Comparison of ENCODE assay signal across 38 cellular contexts in the genomic region with DNA sequence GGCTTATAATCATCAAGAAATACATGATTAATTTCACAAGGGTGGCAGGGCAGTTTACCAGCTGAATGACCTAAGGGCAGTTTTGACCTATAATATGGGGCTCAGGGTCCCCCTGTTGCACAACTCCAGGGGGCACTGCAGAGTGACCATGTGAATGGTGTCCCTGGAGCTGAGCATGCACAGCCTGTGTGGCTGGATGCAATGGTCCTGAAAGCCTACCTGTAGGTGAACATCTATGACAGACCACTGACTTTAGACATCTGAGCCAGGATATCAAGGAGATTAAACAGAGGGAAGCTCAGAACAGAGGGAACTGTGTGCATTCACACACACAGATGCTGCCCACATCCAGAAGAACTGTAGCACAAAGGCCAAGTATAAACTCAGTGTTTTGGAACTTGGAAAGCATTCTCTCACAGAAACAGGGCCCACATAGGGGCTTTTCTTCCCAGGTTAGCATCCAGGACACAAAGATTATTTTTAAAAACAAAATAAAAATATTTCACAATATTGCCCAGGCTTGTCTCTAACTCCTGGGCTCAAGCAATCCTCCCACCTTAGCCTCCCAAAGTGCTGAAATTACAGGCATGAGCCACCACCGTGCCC. TPM values are rescaled to one million over a fixed set of nuclear protein-coding genes. Genes with fewer than 3 reads are reported as not detected.
"Had no signal": no experiment of that assay in that cellular context is flagged by ENCODE, and none has a peak within 500 bp of the region (broad histone marks: within the 10 kb centered on the region; RNA-seq: fewer than 3 reads in every experiment).

No MANE protein-coding gene starts in this region.

- H3K4me3 Mint-ChIP-seq: activated B cell treated with CpG ODN at 0.5 μM for 24 hours; activated CD4-positive, alpha-beta memory T cell treated with anti-CD3 and anti-CD28 coated beads for 36 hours; activated CD4-positive, alpha-beta T cell treated with anti-CD3 and anti-CD28 coated beads, Interleukin-2, amount 10 ng/mL, durations not matched to agents 24 days and 14 days; activated CD8-positive, alpha-beta T cell treated with anti-CD3 and anti-CD28 coated beads for 36 hours; activated naive CD4-positive, alpha-beta T cell treated with anti-CD3 and anti-CD28 coated beads, Interleukin-2, amount 10 ng/mL, durations not matched to agents 7 days and 5 days; activated naive CD4-positive, alpha-beta T cell treated with anti-CD3 and anti-CD28 coated beads, Interleukin-2, amount 50 U/mL, for 24 hours; activated naive CD8-positive, alpha-beta T cell; activated naive CD8-positive, alpha-beta T cell treated with anti-CD3 and anti-CD28 coated beads, Interleukin-2, amount 10 ng/mL, durations not matched to agents 7 days and 5 days; activated naive CD8-positive, alpha-beta T cell treated with anti-CD3 and anti-CD28 coated beads, Interleukin-2, amount 50 U/mL, for 24 hours; activated T-cell treated with anti-CD3 and anti-CD28 coated beads, Interleukin-2, amount 50 U/mL, for 24 hours; brain; central memory CD8-positive, alpha-beta T cell; T-helper 1 cell treated with Interleukin-12 subunit alpha and Interleukin-12 subunit beta and Interleukin-4 antibody, amounts not matched to agents 30 μg/mL and 1 μg/mL, for 36 hours; T-helper 2 cell treated with Interferon-gamma antibody and Interleukin-4, amounts not matched to agents 5 μg/mL and 100 μg/mL, for 36 hours had no signal

- FAIRE-seq: bronchial epithelial cell, TTC549 had no signal

- H3K36me3 Mint-ChIP-seq: activated CD4-positive, alpha-beta memory T cell treated with anti-CD3 and anti-CD28 coated beads for 36 hours; activated naive CD4-positive, alpha-beta T cell treated with anti-CD3 and anti-CD28 coated beads, Interleukin-2, amount 10 ng/mL, durations not matched to agents 7 days and 5 days; activated naive CD4-positive, alpha-beta T cell treated with anti-CD3 and anti-CD28 coated beads, Interleukin-2, amount 50 U/mL, for 24 hours; activated naive CD8-positive, alpha-beta T cell; activated naive CD8-positive, alpha-beta T cell treated with anti-CD3 and anti-CD28 coated beads, Interleukin-2, amount 10 ng/mL, durations not matched to agents 7 days and 5 days; brain had no signal

- DNase-seq: activated B cell treated with CpG ODN at 0.5 μM for 24 hours; activated CD4-positive, alpha-beta memory T cell treated with anti-CD3 and anti-CD28 coated beads for 36 hours; activated CD4-positive, alpha-beta T cell treated with anti-CD3 and anti-CD28 coated beads for 4 hours; activated CD4-positive, alpha-beta T cell treated with anti-CD3 and anti-CD28 coated beads, Interleukin-2, amount 10 ng/mL, durations not matched to agents 24 days and 14 days; activated CD4-positive, alpha-beta T cell treated with anti-CD3 and anti-CD28 coated beads, Interleukin-2, amount 50 U/mL, for 1 hour; activated CD4-positive, alpha-beta T cell treated with anti-CD3 and anti-CD28 coated beads, Interleukin-2, amount 50 U/mL, for 4 hours; activated CD4-positive, CD25-positive, alpha-beta regulatory T cell treated with anti-CD3 and anti-CD28 coated beads, Interleukin-2, amount 50 U/mL, for 72 hours; activated CD8-positive, alpha-beta memory T cell treated with anti-CD3 and anti-CD28 coated beads, Interleukin-2, amount 50 U/mL, for 4 hours; activated CD8-positive, alpha-beta T cell treated with anti-CD3 and anti-CD28 coated beads for 36 hours; activated effector memory CD4-positive, alpha-beta T cell treated with Interleukin-2 at 50 U/mL for 16 hours; activated gamma-delta T cell; activated naive CD4-positive, alpha-beta T cell treated with anti-CD3 and anti-CD28 coated beads, Interleukin-2, amount 10 ng/mL, durations not matched to agents 7 days and 5 days; activated naive CD4-positive, alpha-beta T cell treated with Interleukin-2 at 50 U/mL for 16 hours; activated naive CD8-positive, alpha-beta T cell treated with anti-CD3 and anti-CD28 coated beads, Interleukin-2, amount 10 ng/mL, durations not matched to agents 7 days and 5 days; activated naive CD8-positive, alpha-beta T cell treated with anti-CD3 and anti-CD28 coated beads, Interleukin-2, amount 50 U/mL, for 24 hours; activated T-cell treated with anti-CD3 and anti-CD28 coated beads for 4 hours; activated T-cell treated with anti-CD3 and anti-CD28 coated beads, Interleukin-2, amount 50 U/mL, for 24 hours; activated T-cell treated with anti-CD3 and anti-CD28 coated beads, Interleukin-2, amount 50 U/mL, for 48 hours; amygdala; anterior cingulate cortex; caudate nucleus; SW 1271; T-helper 1 cell; T-helper 2 cell; T-helper 9 cell had no signal

- H3K4me1 Mint-ChIP-seq: activated B cell treated with CpG ODN at 0.5 μM for 24 hours; activated CD4-positive, alpha-beta T cell treated with anti-CD3 and anti-CD28 coated beads, Interleukin-2, amount 10 ng/mL, durations not matched to agents 24 days and 14 days; activated naive CD4-positive, alpha-beta T cell treated with anti-CD3 and anti-CD28 coated beads, Interleukin-2, amount 10 ng/mL, durations not matched to agents 7 days and 5 days; activated naive CD4-positive, alpha-beta T cell treated with anti-CD3 and anti-CD28 coated beads, Interleukin-2, amount 50 U/mL, for 24 hours; activated naive CD8-positive, alpha-beta T cell treated with anti-CD3 and anti-CD28 coated beads, Interleukin-2, amount 10 ng/mL, durations not matched to agents 7 days and 5 days; activated naive CD8-positive, alpha-beta T cell treated with anti-CD3 and anti-CD28 coated beads, Interleukin-2, amount 50 U/mL, for 24 hours; brain; central memory CD8-positive, alpha-beta T cell had no signal

- H3K9me3 ChIP-seq: ascending aorta had no signal

- H3K27ac ChIP-seq: ascending aorta, cardiac muscle cell, VCaP had no signal

- H3K4me1 ChIP-seq: ascending aorta had no signal

- H3K4me3 ChIP-seq: ascending aorta, cardiac muscle cell had no signal

- H3K9me3 Mint-ChIP-seq: activated B cell treated with CpG ODN at 0.5 μM for 24 hours; activated CD4-positive, alpha-beta memory T cell treated with anti-CD3 and anti-CD28 coated beads for 36 hours; activated CD4-positive, alpha-beta T cell treated with anti-CD3 and anti-CD28 coated beads, Interleukin-2, amount 10 ng/mL, durations not matched to agents 24 days and 14 days; activated CD8-positive, alpha-beta T cell treated with anti-CD3 and anti-CD28 coated beads for 36 hours; activated naive CD4-positive, alpha-beta T cell treated with anti-CD3 and anti-CD28 coated beads, Interleukin-2, amount 10 ng/mL, durations not matched to agents 7 days and 5 days; activated naive CD4-positive, alpha-beta T cell treated with anti-CD3 and anti-CD28 coated beads, Interleukin-2, amount 50 U/mL, for 24 hours; activated naive CD8-positive, alpha-beta T cell treated with anti-CD3 and anti-CD28 coated beads, Interleukin-2, amount 10 ng/mL, durations not matched to agents 7 days and 5 days; activated naive CD8-positive, alpha-beta T cell treated with anti-CD3 and anti-CD28 coated beads, Interleukin-2, amount 50 U/mL, for 24 hours; activated T-cell treated with anti-CD3 and anti-CD28 coated beads, Interleukin-2, amount 50 U/mL, for 24 hours; activated T-helper 2 cell treated with anti-CD3 and anti-CD28 coated beads, Interferon-gamma antibody, Interleukin-2, Interleukin-4, amounts not matched to agents 10 μg/mL and 5 μg/mL and 100 μg/mL, durations not matched to agents 14 hours and 24 hours and 36 hours; central memory CD8-positive, alpha-beta T cell; T-helper 1 cell treated with Interleukin-12 subunit alpha and Interleukin-12 subunit beta and Interleukin-4 antibody, amounts not matched to agents 30 μg/mL and 1 μg/mL, for 36 hours; T-helper 2 cell treated with Interferon-gamma antibody and Interleukin-4, amounts not matched to agents 5 μg/mL and 100 μg/mL, for 36 hours had no signal

- H3K36me3 ChIP-seq: ascending aorta, cardiac muscle cell had no signal

- H3K27me3 ChIP-seq: ascending aorta had no signal

- H3K27ac Mint-ChIP-seq: activated B cell treated with CpG ODN at 0.5 μM for 24 hours; activated CD4-positive, alpha-beta memory T cell treated with anti-CD3 and anti-CD28 coated beads for 36 hours; activated CD4-positive, alpha-beta T cell treated with anti-CD3 and anti-CD28 coated beads, Interleukin-2, amount 10 ng/mL, durations not matched to agents 24 days and 14 days; activated CD8-positive, alpha-beta T cell treated with anti-CD3 and anti-CD28 coated beads for 36 hours; activated naive CD4-positive, alpha-beta T cell treated with anti-CD3 and anti-CD28 coated beads, Interleukin-2, amount 10 ng/mL, durations not matched to agents 7 days and 5 days; activated naive CD4-positive, alpha-beta T cell treated with anti-CD3 and anti-CD28 coated beads, Interleukin-2, amount 50 U/mL, for 24 hours; activated naive CD8-positive, alpha-beta T cell; activated naive CD8-positive, alpha-beta T cell treated with anti-CD3 and anti-CD28 coated beads, Interleukin-2, amount 10 ng/mL, durations not matched to agents 7 days and 5 days; activated naive CD8-positive, alpha-beta T cell treated with anti-CD3 and anti-CD28 coated beads, Interleukin-2, amount 50 U/mL, for 24 hours; activated T-cell treated with anti-CD3 and anti-CD28 coated beads, Interleukin-2, amount 50 U/mL, for 24 hours; activated T-helper 2 cell treated with anti-CD3 and anti-CD28 coated beads, Interferon-gamma antibody, Interleukin-2, Interleukin-4, amounts not matched to agents 10 μg/mL and 5 μg/mL and 100 μg/mL, durations not matched to agents 14 hours and 24 hours and 36 hours; brain; T-helper 1 cell treated with Interleukin-12 subunit alpha and Interleukin-12 subunit beta and Interleukin-4 antibody, amounts not matched to agents 30 μg/mL and 1 μg/mL, for 36 hours; T-helper 2 cell treated with Interferon-gamma antibody and Interleukin-4, amounts not matched to agents 5 μg/mL and 100 μg/mL, for 36 hours had no signal

- ATAC-seq: activated CD8-positive, alpha-beta T cell treated with anti-CD3 and anti-CD28 coated beads for 36 hours; activated naive CD8-positive, alpha-beta T cell treated with anti-CD3 and anti-CD28 coated beads, Interleukin-2, amount 50 U/mL, for 24 hours had no signal

RNA-seq across cellular contexts. Expression of a gene that starts 7.8 kb away (rescaled TPM):
- total RNA-seq: activated B cell treated with CpG ODN at 0.5 μM for 24 hours; activated CD4-positive, alpha-beta memory T cell treated with anti-CD3 and anti-CD28 coated beads for 36 hours; activated CD4-positive, alpha-beta T cell treated with anti-CD3 and anti-CD28 coated beads, Interleukin-2, amount 10 ng/mL, durations not matched to agents 24 days and 14 days; activated CD8-positive, alpha-beta memory T cell treated with anti-CD3 and anti-CD28 coated beads for 36 hours; activated CD8-positive, alpha-beta T cell treated with anti-CD3 and anti-CD28 coated beads for 36 hours; activated naive CD8-positive, alpha-beta T cell treated with anti-CD3 and anti-CD28 coated beads, Interleukin-2, amount 10 ng/mL, durations not matched to agents 7 days and 5 days; activated T-helper 2 cell treated with anti-CD3 and anti-CD28 coated beads, Interferon-gamma antibody, Interleukin-2, Interleukin-4, amounts not matched to agents 10 μg/mL and 5 μg/mL and 100 μg/mL, durations not matched to agents 14 hours and 24 hours and 36 hours; ascending aorta had no signal
- polyA plus RNA-seq: cardiac muscle cell had no signal
